Comparison of ENCODE assay signal across 8 cellular contexts in genomic region chr11:34356130-34356529, GRCh38. TPM values are rescaled to one million over a fixed set of nuclear protein-coding genes. Genes with fewer than 3 reads are reported as not detected.
A peak's percentile ranks its signal among the peaks of the same experiment; 100 is the strongest.
DNase-seq lines count a peak whose midpoint lies in the region; ATAC-seq and TF ChIP-seq lines count a peak whose summit lies in the region.

No MANE protein-coding gene starts in this region.

- TSS peak; percentile 18 for BruUV-seq in MCF 10A (replicated peaks; lab: Mats Ljungman, UMichigan)

- H3K27ac Mint-ChIP-seq in MCF 10A (ENCODE audit: low read depth, unreplicated experiment), result no peak overlapping the region

- no peak for ATAC-seq in GM21367 (IDR thresholded peaks at IDR 0.05; ENCODE audit: unreplicated experiment)
- no peak for ATAC-seq in GM21390 (IDR thresholded peaks at IDR 0.05; ENCODE audit: unreplicated experiment)

- no peaks in the 10 kb centered on the region for H3K9me3 ChIP-seq in HEK293 (ENCODE audit: control insufficient read depth, insufficient read depth, low read depth, low read length)
- no peaks in the 10 kb centered on the region for H3K9me3 ChIP-seq in mucosa of stomach (ENCODE audit: control insufficient read depth, low read length)

- H3K9ac ChIP-seq in mucosa of stomach (ENCODE audit: low read length), result peak overlapping the region; percentile 37

- CTCF ChIA-PET in HEK293 (lab: Yijun Ruan, JAX), result interaction anchor here (0.9 to 6.5 kb wide), 5 partner anchors 9 to 186 kb away, joined by 3 to 48 read pairs (median 6); no protein-coding TSS in a partner anchor
- CTCF ChIA-PET in MCF 10A (lab: Yijun Ruan, JAX), result interaction anchor here (0.7 to 6.6 kb wide), 4 partner anchors 181 to 537 kb away, joined by 3 to 108 read pairs (median 4); no protein-coding TSS in a partner anchor

- H3K36me3 ChIP-seq in HEK293 (ENCODE audit: control insufficient read depth in 2 of 2, insufficient read depth in 1 of 2, low read length in 2 of 2) (no peaks in the 10 kb centered on the region), mucosa of stomach (ENCODE audit: control insufficient read depth, insufficient read depth, low read length) (no peaks in the 10 kb centered on the region)

- peaks cover 3% of the 10 kb centered on the region; the same call in 1 of the 2 replicates for H3K4me1 ChIP-seq in HEK293 (ENCODE audit: control insufficient read depth, insufficient read depth, low read length)
- peaks cover 23% of the 10 kb centered on the region for H3K4me1 ChIP-seq in mucosa of stomach (ENCODE audit: control insufficient read depth, insufficient read depth, low read length)

- DNase-seq in AG10803 (ENCODE audit: low read depth) (no peak), MCF 10A (ENCODE audit: unreplicated experiment) (no peak), NCI-H2227 treated with DMSO at 0.1 percent for 48 hours (lab: John Stamatoyannopoulos, UW) (no peak)
- DNase-seq in activated effector memory CD4-positive, alpha-beta T cell treated with anti-CD3 and anti-CD28 coated beads, Interleukin-2, amount 50 U/mL, for 16 hours, result no peak

- H3K4me3 ChIP-seq in AG10803 (ENCODE audit: low read length), result peak overlapping the region; percentile 80
- peak overlapping the region; percentile 69 for H3K4me3 ChIP-seq in HEK293 (ENCODE audit: low read depth, low read length)
- no peak overlapping the region for H3K4me3 ChIP-seq in mucosa of stomach (ENCODE audit: low read length)

- intact Hi-C loops in MCF 10A (cut with micrococcal nuclease), result loop anchor here (5.0 kb wide), 3 partner anchors 79 to 164 kb away; no protein-coding TSS in a partner anchor

- TF ChIP-seq CTCF in AG10803 (conservative IDR thresholded peaks at IDR 0.05; ENCODE audit: low read length) (0 out of 2 replicates have a peak, but pooled peaks have one; percentile 3), HEK293 (tag by site-specific recombination; IDR thresholded peaks at IDR 0.05) (no peak), MCF 10A (IDR thresholded peaks at IDR 0.05; ENCODE audit: unreplicated experiment) (no peak)

- H3K4me1 Mint-ChIP-seq in MCF 10A (ENCODE audit: insufficient read depth, unreplicated experiment), result peaks cover 8% of the 10 kb centered on the region

- no peaks in the 10 kb centered on the region for H3K36me3 Mint-ChIP-seq in MCF 10A (ENCODE audit: insufficient read depth, unreplicated experiment)

- peak overlapping the region; percentile 74 for H3K4me3 Mint-ChIP-seq in MCF 10A (ENCODE audit: unreplicated experiment)

- peaks cover 23% of the 10 kb centered on the region for H3K27me3 ChIP-seq in mucosa of stomach (ENCODE audit: control insufficient read depth, insufficient read depth, low read length)

- POLR2A ChIA-PET in HEK293 (lab: Yijun Ruan, JAX), result interaction anchor here (1.4 to 4.1 kb wide), 6 partner anchors 10 to 251 kb away, joined by 5 to 65 read pairs (median 8); partner anchors contain the start of gene NAT10
- POLR2A ChIA-PET in MCF 10A (lab: Yijun Ruan, JAX), result interaction anchor here (0.7 to 1.2 kb wide), 2 partner anchors 11 to 141 kb away, joined by 3 to 5 read pairs; no protein-coding TSS in a partner anchor

- no peak overlapping the region for H3K27ac ChIP-seq in HEK293 (ENCODE audit: extremely low read depth, low read depth, low read length)

- H3K9me3 Mint-ChIP-seq in MCF 10A (ENCODE audit: unreplicated experiment), result no peaks in the 10 kb centered on the region

- H3K27me3 Mint-ChIP-seq in MCF 10A (ENCODE audit: insufficient read depth, unreplicated experiment), result no peaks in the 10 kb centered on the region

TF ChIP-seq in HEK293, 187 proteins besides CTCF, POLR2A, EP300 and RAD21:
- TF ChIP-seq FEZF1 (tag by site-specific recombination; IDR thresholded peaks at IDR 0.05) (no peak), ZNF621 (tag by site-specific recombination; IDR thresholded peaks at IDR 0.05) (no peak), ZBTB7A (tag by site-specific recombination; IDR thresholded peaks at IDR 0.05; ENCODE audit: low read depth) (no peak), ZNF426 (tag by site-specific recombination; IDR thresholded peaks at IDR 0.05) (no peak), ZNF132 (tag by site-specific recombination; IDR thresholded peaks at IDR 0.05; ENCODE audit: borderline replicate concordance) (no peak), ZNF423 (tag by site-specific recombination; IDR thresholded peaks at IDR 0.05) (no peak), KLF9 (tag by site-specific recombination; IDR thresholded peaks at IDR 0.05; ENCODE audit: low read depth) (no peak), REPIN1 (tag by site-specific recombination; IDR thresholded peaks at IDR 0.05; ENCODE audit: low read depth) (no peak), KLF7 (tag by site-specific recombination; IDR thresholded peaks at IDR 0.05; ENCODE audit: borderline replicate concordance) (no peak), YY2 (tag by site-specific recombination; IDR thresholded peaks at IDR 0.05) (no peak), SCRT2 (tag by site-specific recombination; IDR thresholded peaks at IDR 0.05) (no peak), ZNF121 (tag by site-specific recombination; IDR thresholded peaks at IDR 0.05) (no peak), WT1 (tag by site-specific recombination; IDR thresholded peaks at IDR 0.05) (no peak), HOXC10 (CRISPR knock-in tag; IDR thresholded peaks at IDR 0.05) (no peak)

RNA-seq across cellular contexts. Expression of gene ABTB2, which starts 1.7 kb away (rescaled TPM):
- 2.9 and 3.1 TPM in 2 replicates for total RNA-seq in MCF 10A (2022)
